ENCODE assay signal across 8 cellular contexts in the genomic region with DNA sequence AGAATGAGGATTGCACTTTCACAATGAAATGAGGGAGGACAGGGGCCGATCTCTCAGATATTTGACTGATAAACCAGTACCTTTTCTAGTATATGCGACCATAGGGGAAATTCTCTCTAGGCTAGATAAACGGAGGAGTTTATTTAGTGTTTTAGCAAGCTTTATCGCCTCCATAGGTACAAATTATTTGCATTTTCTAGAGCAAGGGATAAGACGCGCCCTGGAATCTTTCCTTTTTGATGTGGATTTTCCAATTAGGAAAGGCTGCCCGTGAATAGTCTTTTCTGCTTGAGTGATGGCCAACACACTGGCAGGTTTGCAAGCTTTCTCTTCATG. TPM values are rescaled to one million over a fixed set of nuclear protein-coding genes. Genes with fewer than 3 reads are reported as not detected.
DNase-seq lines count a peak whose midpoint lies in the region; ATAC-seq, FAIRE-seq and TF ChIP-seq lines count a peak whose summit lies in the region.

No MANE protein-coding gene starts in this region.

- no peak overlapping the region for H3K27ac ChIP-seq in A673 (ENCODE audit: low read depth, low read length, poor library complexity, severe bottlenecking)

- H3K27ac Mint-ChIP-seq in MCF 10A (ENCODE audit: low read depth, unreplicated experiment): no peak overlapping the region

- peak overlapping the region; percentile 71 for H3K4me3 ChIP-seq in A673 (ENCODE audit: low read depth, low read length, poor library complexity, severe bottlenecking)
- peak overlapping the region; percentile 32 for H3K4me3 ChIP-seq in mucosa of stomach (ENCODE audit: low read length)

- H3K9ac ChIP-seq in mucosa of stomach (ENCODE audit: low read length): peak overlapping the region; percentile 95

- H3K4me1 ChIP-seq in A673 (ENCODE audit: insufficient read depth, low read length, poor library complexity, severe bottlenecking): no peaks in the 10 kb centered on the region
- H3K4me1 ChIP-seq in mucosa of stomach (ENCODE audit: control insufficient read depth, insufficient read depth, low read length): no peaks in the 10 kb centered on the region

- H3K9me3 ChIP-seq in A673 (ENCODE audit: low read depth, low read length, poor library complexity, severe bottlenecking) (no peaks in the 10 kb centered on the region), mucosa of stomach (ENCODE audit: control insufficient read depth, low read length) (no peaks in the 10 kb centered on the region)

- no peaks in the 10 kb centered on the region for H3K36me3 Mint-ChIP-seq in MCF 10A (ENCODE audit: insufficient read depth, unreplicated experiment)

- no TSS peak for BruUV-seq in A673 (replicated peaks; lab: Mats Ljungman, UMichigan)
- BruUV-seq in MCF 10A (replicated peaks; lab: Mats Ljungman, UMichigan): no TSS peak

- TF ChIP-seq CTCF in A673 (conservative IDR thresholded peaks at IDR 0.05; ENCODE audit: low read depth, low read length) (no peak), MCF 10A (IDR thresholded peaks at IDR 0.05; ENCODE audit: unreplicated experiment) (no peak)

- FAIRE-seq in H54 (lab: Jason Lieb, UNC): no peak

- H3K4me1 Mint-ChIP-seq in MCF 10A (ENCODE audit: insufficient read depth, unreplicated experiment): peaks cover 5% of the 10 kb centered on the region

- POLR2A ChIA-PET in A673 (lab: Charles Lee; ENCODE audit: low non-redundant PET) (no interaction called here), MCF 10A (lab: Yijun Ruan, JAX) (interaction anchor here (0.6 to 3.1 kb wide), 12 partner anchors 10 to 1371 kb away, joined by 3 to 26 read pairs (median 3); a partner anchor contains a TSS)

- no peak for TF ChIP-seq POLR2A in H54 (IDR thresholded peaks at IDR 0.05; ENCODE audit: low read depth, low read length)

- DNase-seq in A673 (ENCODE audit: low spot score) (no peak), MCF 10A (ENCODE audit: unreplicated experiment) (no peak), NCI-H146 treated with DMSO at 0.1 percent for 48 hours (lab: John Stamatoyannopoulos, UW; ENCODE audit: unreplicated experiment) (no peak), epidermal melanocyte (ENCODE audit: insufficient read length, low spot score) (no peak), H54 (ENCODE audit: insufficient read length, low spot score) (no peak)

- no peaks in the 10 kb centered on the region for H3K36me3 ChIP-seq in A673 (ENCODE audit: insufficient read depth, low read length, poor library complexity, severe bottlenecking)
- no peaks in the 10 kb centered on the region for H3K36me3 ChIP-seq in mucosa of stomach (ENCODE audit: control insufficient read depth, insufficient read depth, low read length)

- H3K27me3 Mint-ChIP-seq in MCF 10A (ENCODE audit: insufficient read depth, unreplicated experiment): no peaks in the 10 kb centered on the region

- no peaks in the 10 kb centered on the region for H3K9me3 Mint-ChIP-seq in MCF 10A (ENCODE audit: unreplicated experiment)

- no peaks in the 10 kb centered on the region for H3K27me3 ChIP-seq in A673 (replicated peaks; ENCODE audit: insufficient read depth, low read depth, low read length, poor library complexity)
- no peaks in the 10 kb centered on the region for H3K27me3 ChIP-seq in mucosa of stomach (ENCODE audit: control insufficient read depth, insufficient read depth, low read length)

- intact Hi-C loops in A673 (cut with micrococcal nuclease; ENCODE audit: unreplicated experiment) (no loop called here), MCF 10A (cut with micrococcal nuclease) (loop anchor here (2.0 to 5.0 kb wide), 3 partner anchors 63 to 221 kb away; a partner anchor contains a TSS)

- ATAC-seq in HG02840 (IDR thresholded peaks at IDR 0.05; ENCODE audit: low FRiP score, unreplicated experiment): peak; percentile 8
- ATAC-seq in GM19455 (IDR thresholded peaks at IDR 0.05; ENCODE audit: unreplicated experiment): no peak

- CTCF ChIA-PET in A673 (lab: Charles Lee) (no interaction called here), MCF 10A (lab: Yijun Ruan, JAX) (interaction anchor here (0.5 to 1.0 kb wide), 10 partner anchors 20 to 507 kb away, joined by 3 to 6 read pairs (median 3); no protein-coding TSS in a partner anchor)

- peak overlapping the region; percentile 94 for H3K4me3 Mint-ChIP-seq in MCF 10A (ENCODE audit: unreplicated experiment)

RNA-seq across cellular contexts. Expression of a gene that starts 0.4 kb away (rescaled TPM):
- total RNA-seq in A673 (2021) (2.6 and 5.1 TPM in 2 replicates), MCF 10A (2022) (2.2 and 2.9 TPM in 2 replicates)

RNA-seq across cellular contexts. Expression of a gene that starts 10.1 kb away (rescaled TPM):
- total RNA-seq in A673 (2021) (21.1 and 22.5 TPM in 2 replicates), MCF 10A (2022) (12.0 and 15.1 TPM in 2 replicates)
